23 cellular contexts compared by ENCODE assay signal in genomic region chr20:59790388-59790787, GRCh38.
"Had no signal": no experiment of that assay in that cellular context is flagged by ENCODE, and none has a peak within 500 bp of the region (broad histone marks: within the 10 kb centered on the region; RNA-seq: fewer than 3 reads in every experiment).

No MANE protein-coding gene starts in this region.

- ATAC-seq: effector memory CD8-positive, alpha-beta T cell; left lobe of liver; naive thymus-derived CD4-positive, alpha-beta T cell; psoas muscle; right cardiac atrium; stimulated activated effector memory CD8-positive, alpha-beta T cell treated with anti-CD3 and anti-CD28 coated beads, Interleukin-12 subunit alpha, Interleukin-12 subunit beta, amount 100 ng/mL, for 72 hours had no signal

- H3K4me3 Mint-ChIP-seq: effector memory CD8-positive, alpha-beta T cell; naive thymus-derived CD4-positive, alpha-beta T cell; nephron; stimulated activated effector memory CD8-positive, alpha-beta T cell treated with anti-CD3 and anti-CD28 coated beads, Interleukin-12 subunit alpha, Interleukin-12 subunit beta, amount 100 ng/mL, for 72 hours; type B pancreatic cell had no signal

- H3K4me1 Mint-ChIP-seq: stimulated activated effector memory CD8-positive, alpha-beta T cell treated with anti-CD3 and anti-CD28 coated beads, Interleukin-12 subunit alpha, Interleukin-12 subunit beta, amount 100 ng/mL, for 72 hours had no signal

- H3K27ac Mint-ChIP-seq: effector memory CD8-positive, alpha-beta T cell; naive thymus-derived CD4-positive, alpha-beta T cell; nephron; stimulated activated effector memory CD8-positive, alpha-beta T cell treated with anti-CD3 and anti-CD28 coated beads, Interleukin-12 subunit alpha, Interleukin-12 subunit beta, amount 100 ng/mL, for 72 hours; type B pancreatic cell had no signal

- H3K36me3 ChIP-seq: ovary, sigmoid colon, stomach, tibial artery had no signal

- H3K4me3 ChIP-seq: ovary, psoas muscle, sigmoid colon, stomach, testis, tibial artery had no signal

- H3K36me3 Mint-ChIP-seq: naive thymus-derived CD4-positive, alpha-beta T cell; stimulated activated effector memory CD8-positive, alpha-beta T cell treated with anti-CD3 and anti-CD28 coated beads, Interleukin-12 subunit alpha, Interleukin-12 subunit beta, amount 100 ng/mL, for 72 hours; type B pancreatic cell had no signal

- H3K27me3 ChIP-seq: ovary, sigmoid colon, testis had no signal

- DNase-seq: cortex of kidney; effector memory CD8-positive, alpha-beta T cell; erythroblast; kidney; mesendoderm; midbrain; naive thymus-derived CD4-positive, alpha-beta T cell; nucleus accumbens; ovary; psoas muscle; right cardiac atrium; stimulated activated CD4-positive, alpha-beta T cell treated with anti-CD3 and anti-CD28 coated beads, Interleukin-2, amount 100 ng/mL, for 24 hours; stimulated activated CD4-positive, alpha-beta T cell treated with anti-CD3 and anti-CD28 coated beads, Interleukin-4, amount 100 ng/mL, for 24 hours; stimulated activated naive CD4-positive, alpha-beta T cell treated with Interleukin-2 at 50 U/mL for 16 hours; substantia nigra; testis; tibial artery had no signal
